Comparison of ENCODE assay signal across 9 cellular contexts in genomic region chr4:53914313-53915016, GRCh38.
A peak's percentile ranks its signal among the peaks of the same experiment; 100 is the strongest.
DNase-seq lines count a peak whose midpoint lies in the region; ATAC-seq, FAIRE-seq and TF ChIP-seq lines count a peak whose summit lies in the region.
"Had no signal": no experiment of that assay in that cellular context is flagged by ENCODE, and none has a peak within 500 bp of the region (broad histone marks: within the 10 kb centered on the region; RNA-seq: fewer than 3 reads in every experiment).

No MANE protein-coding gene starts in this region.

- intact Hi-C loops in esophagus squamous epithelium (cut with DNase I), result no loop called here

- peaks cover 22 to 57% (median 27%) of the 10 kb centered on the region in 3 donors for H3K4me1 ChIP-seq in esophagus squamous epithelium

- no peak overlapping the region for H3K4me3 ChIP-seq in esophagus squamous epithelium

- ATAC-seq in GM21786 (IDR thresholded peaks at IDR 0.05; ENCODE audit: unreplicated experiment) (no peak), GM19035 (IDR thresholded peaks at IDR 0.05; ENCODE audit: unreplicated experiment) (no peak)

- peak; percentile 33 to 41 for DNase-seq in activated T-cell treated with anti-CD3 and anti-CD28 coated beads, Interleukin-2, amount 50 U/mL, for 48 hours
- no peak for DNase-seq in activated T-cell treated with anti-CD3 and anti-CD28 coated beads, Interleukin-2, amount 50 U/mL, for 1 hour
- peak; percentile 79 for DNase-seq in RCC 7860 (ENCODE audit: low spot score)
- no peak for DNase-seq in esophagus squamous epithelium (lab: John Stamatoyannopoulos, UW)
- DNase-seq in stimulated activated CD4-positive, alpha-beta T cell treated with anti-CD3 and anti-CD28 coated beads, Interleukin-4, amount 100 ng/mL, for 48 hours (ENCODE audit: low read depth in 2 of 2), result peak; percentile 22 to 28
- no peak for DNase-seq in NCI-H146 (lab: John Stamatoyannopoulos, UW)
- DNase-seq: Right ventricle myocardium superior had no signal

- no peaks in the 10 kb centered on the region for H3K36me3 ChIP-seq in esophagus squamous epithelium

- no peak for TF ChIP-seq POLR2A in esophagus squamous epithelium (IDR thresholded peaks at IDR 0.05)

- FAIRE-seq in RCC 7860 (lab: Jason Lieb, UNC), result no peak

- WGBS in esophagus squamous epithelium, 2 donors, result 17 to 34% methylated on average over 4 of the region's 4 CpGs

- no peaks in the 10 kb centered on the region for H3K9me3 ChIP-seq in esophagus squamous epithelium

- no peak for TF ChIP-seq CTCF in esophagus squamous epithelium (IDR thresholded peaks at IDR 0.05)

- H3K27ac ChIP-seq in esophagus squamous epithelium, result peak overlapping the region; percentile 67 to 87 (median 76)

- peaks cover 0 to 11% (median 0%) of the 10 kb centered on the region in 4 donors for H3K27me3 ChIP-seq in esophagus squamous epithelium

Comparison
In these comparisons a context has a peak if more than half of its experiments do, and no peak if none do; other contexts are left out.
1. DNase-seq: peak in activated T-cell treated with anti-CD3 and anti-CD28 coated beads, Interleukin-2, amount 50 U/mL, for 48 hours (2 of 2), RCC 7860 (single experiment) and stimulated activated CD4-positive, alpha-beta T cell treated with anti-CD3 and anti-CD28 coated beads, Interleukin-4, amount 100 ng/mL, for 48 hours (2 of 2); none in activated T-cell treated with anti-CD3 and anti-CD28 coated beads, Interleukin-2, amount 50 U/mL, for 1 hour (single experiment), esophagus squamous epithelium (single experiment) and NCI-H146 (single experiment).